ENCODE assay signal across 8 cellular contexts in genomic region chr6:36131517-36132220, GRCh38. TPM values are rescaled to one million over a fixed set of nuclear protein-coding genes. Genes with fewer than 3 reads are reported as not detected.
A peak's percentile ranks its signal among the peaks of the same experiment; 100 is the strongest.
DNase-seq lines count a peak whose midpoint lies in the region; ATAC-seq and TF ChIP-seq lines count a peak whose summit lies in the region.

No MANE protein-coding gene starts in this region.

- H3K9me3 ChIP-seq in uterus: no peaks in the 10 kb centered on the region

- no peak overlapping the region for H3K27ac Mint-ChIP-seq in nephron progenitor cell

- no peak for TF ChIP-seq POLR2A in uterus (IDR thresholded peaks at IDR 0.05)

- DNase-seq in NCI-H2227 (lab: John Stamatoyannopoulos, UW; ENCODE audit: unreplicated experiment) (peak; percentile 31), NCI-H2227 treated with DMSO at 0.1 percent for 48 hours (lab: John Stamatoyannopoulos, UW) (no peak), NCI-H1105 treated with DMSO at 0.1 percent for 48 hours (lab: John Stamatoyannopoulos, UW) (peak; percentile 89), epithelial cell of proximal tubule (ENCODE audit: low read depth) (no peak), nephron progenitor cell (no peak), uterus (peak; percentile 40 to 54)
- peak; percentile 47 for DNase-seq in activated CD4-positive, CD25-positive, alpha-beta regulatory T cell treated with anti-CD3 and anti-CD28 coated beads, Interleukin-2, amount 50 U/mL, for 72 hours

- peak overlapping the region; percentile 68 for H3K4me3 ChIP-seq in epithelial cell of proximal tubule (ENCODE audit: low read depth, low read length)
- H3K4me3 ChIP-seq in uterus: no peak overlapping the region

- H3K27me3 Mint-ChIP-seq in nephron progenitor cell (ENCODE audit: low read depth, poor library complexity): peaks cover 54% of the 10 kb centered on the region

- H3K27ac ChIP-seq in uterus: no peak overlapping the region

- peaks cover 47% of the 10 kb centered on the region for H3K4me1 Mint-ChIP-seq in nephron progenitor cell

- H3K36me3 Mint-ChIP-seq in nephron progenitor cell (ENCODE audit: low read depth): no peaks in the 10 kb centered on the region

- peak; percentile 73 for ATAC-seq in HG02763 (IDR thresholded peaks at IDR 0.05; ENCODE audit: unreplicated experiment)

- H3K27me3 ChIP-seq in uterus: peaks cover 3 to 7% of the 10 kb centered on the region in 2 donors

- H3K4me3 Mint-ChIP-seq in nephron progenitor cell: peak overlapping the region; percentile 49

- H3K9me3 Mint-ChIP-seq in nephron progenitor cell: no peaks in the 10 kb centered on the region

- intact Hi-C loops in uterus (cut with DNase I; ENCODE audit: low total_unique reads): no loop called here

- H3K4me1 ChIP-seq in uterus: peaks cover 0 to 15% of the 10 kb centered on the region in 2 donors

- H3K36me3 ChIP-seq in uterus: no peaks in the 10 kb centered on the region

- TF ChIP-seq CTCF in epithelial cell of proximal tubule (conservative IDR thresholded peaks at IDR 0.05; ENCODE audit: low read depth, low read length) (no peak), nephron progenitor cell (IDR thresholded peaks at IDR 0.05) (no peak), uterus (IDR thresholded peaks at IDR 0.05) (no peak)

RNA-seq across cellular contexts. Expression of gene MAPK13, which starts 1.4 kb away (rescaled TPM):
- total RNA-seq in epithelial cell of proximal tubule (33.8 and 44.6 TPM in 2 replicates), uterus (10 to 100 TPM in 1 of 4 donors, 1 to 10 TPM in 2, under 1 TPM in 1; 0.26 to 10.9 (median 3.0) TPM)

Comparison
In these comparisons a context has a peak if more than half of its experiments do, and no peak if none do; other contexts are left out.
1. DNase-seq: peak in NCI-H2227 (single experiment), NCI-H1105 treated with DMSO at 0.1 percent for 48 hours (single experiment), activated CD4-positive, CD25-positive, alpha-beta regulatory T cell treated with anti-CD3 and anti-CD28 coated beads, Interleukin-2, amount 50 U/mL, for 72 hours (single experiment) and uterus (2 of 2); none in NCI-H2227 treated with DMSO at 0.1 percent for 48 hours (single experiment), epithelial cell of proximal tubule (single experiment) and nephron progenitor cell (single experiment).